Comparison of ENCODE assay signal across 1 cellular context in the genomic region with DNA sequence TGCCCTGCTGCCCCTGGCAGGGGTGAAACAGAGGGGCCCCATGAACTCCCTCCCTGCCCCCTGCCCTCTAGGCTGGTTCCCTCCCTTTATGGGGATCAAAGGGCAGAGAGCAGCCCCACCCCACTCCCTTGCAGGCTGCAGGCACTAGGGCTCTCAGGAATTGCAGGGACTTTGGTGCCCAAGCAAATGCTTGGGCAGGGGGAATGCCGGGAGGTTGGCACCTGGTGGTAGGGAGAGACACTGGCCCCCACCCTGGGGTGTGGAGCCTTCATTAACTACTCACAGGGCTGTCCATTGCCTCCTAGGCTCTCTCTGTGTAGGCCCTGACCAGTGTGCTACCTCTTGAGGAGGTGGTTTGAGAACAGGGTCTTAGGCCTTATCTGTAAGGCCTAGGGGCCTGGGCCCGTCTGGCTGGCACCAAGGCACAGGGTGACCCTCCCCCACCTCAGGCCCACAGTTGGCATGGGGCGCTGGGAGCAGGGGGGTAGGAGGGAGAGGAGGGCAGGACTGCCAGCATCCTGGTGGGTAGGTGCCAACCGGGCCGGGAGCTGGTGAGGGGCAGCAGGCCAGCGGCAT.
TF ChIP-seq lines count a peak whose summit lies in the region.

No MANE protein-coding gene starts in this region.

TF ChIP-seq in HepG2, 621 proteins besides CTCF, POLR2A, EP300 and RAD21 (continued from another document):
- TF ChIP-seq, protein P1, sequence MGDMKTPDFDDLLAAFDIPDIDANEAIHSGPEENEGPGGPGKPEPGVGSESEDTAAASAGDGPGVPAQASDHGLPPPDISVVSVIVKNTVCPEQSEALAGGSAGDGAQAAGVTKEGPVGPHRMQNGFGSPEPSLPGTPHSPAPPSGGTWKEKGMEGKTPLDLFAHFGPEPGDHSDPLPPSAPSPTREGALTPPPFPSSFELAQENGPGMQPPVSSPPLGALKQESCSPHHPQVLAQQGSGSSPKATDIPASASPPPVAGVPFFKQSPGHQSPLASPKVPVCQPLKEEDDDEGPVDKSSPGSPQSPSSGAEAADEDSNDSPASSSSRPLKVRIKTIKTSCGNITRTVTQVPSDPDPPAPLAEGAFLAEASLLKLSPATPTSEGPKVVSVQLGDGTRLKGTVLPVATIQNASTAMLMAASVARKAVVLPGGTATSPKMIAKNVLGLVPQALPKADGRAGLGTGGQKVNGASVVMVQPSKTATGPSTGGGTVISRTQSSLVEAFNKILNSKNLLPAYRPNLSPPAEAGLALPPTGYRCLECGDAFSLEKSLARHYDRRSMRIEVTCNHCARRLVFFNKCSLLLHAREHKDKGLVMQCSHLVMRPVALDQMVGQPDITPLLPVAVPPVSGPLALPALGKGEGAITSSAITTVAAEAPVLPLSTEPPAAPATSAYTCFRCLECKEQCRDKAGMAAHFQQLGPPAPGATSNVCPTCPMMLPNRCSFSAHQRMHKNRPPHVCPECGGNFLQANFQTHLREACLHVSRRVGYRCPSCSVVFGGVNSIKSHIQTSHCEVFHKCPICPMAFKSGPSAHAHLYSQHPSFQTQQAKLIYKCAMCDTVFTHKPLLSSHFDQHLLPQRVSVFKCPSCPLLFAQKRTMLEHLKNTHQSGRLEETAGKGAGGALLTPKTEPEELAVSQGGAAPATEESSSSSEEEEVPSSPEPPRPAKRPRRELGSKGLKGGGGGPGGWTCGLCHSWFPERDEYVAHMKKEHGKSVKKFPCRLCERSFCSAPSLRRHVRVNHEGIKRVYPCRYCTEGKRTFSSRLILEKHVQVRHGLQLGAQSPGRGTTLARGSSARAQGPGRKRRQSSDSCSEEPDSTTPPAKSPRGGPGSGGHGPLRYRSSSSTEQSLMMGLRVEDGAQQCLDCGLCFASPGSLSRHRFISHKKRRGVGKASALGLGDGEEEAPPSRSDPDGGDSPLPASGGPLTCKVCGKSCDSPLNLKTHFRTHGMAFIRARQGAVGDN (CRISPR knock-in tag; IDR thresholded peaks at IDR 0.05), result peak; percentile 64
- TF ChIP-seq, protein P2, sequence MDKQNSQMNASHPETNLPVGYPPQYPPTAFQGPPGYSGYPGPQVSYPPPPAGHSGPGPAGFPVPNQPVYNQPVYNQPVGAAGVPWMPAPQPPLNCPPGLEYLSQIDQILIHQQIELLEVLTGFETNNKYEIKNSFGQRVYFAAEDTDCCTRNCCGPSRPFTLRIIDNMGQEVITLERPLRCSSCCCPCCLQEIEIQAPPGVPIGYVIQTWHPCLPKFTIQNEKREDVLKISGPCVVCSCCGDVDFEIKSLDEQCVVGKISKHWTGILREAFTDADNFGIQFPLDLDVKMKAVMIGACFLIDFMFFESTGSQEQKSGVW (CRISPR knock-in tag; IDR thresholded peaks at IDR 0.05; ENCODE audit: borderline replicate concordance), result no peak
- no peak for TF ChIP-seq ZNF720 (CRISPR knock-in tag; IDR thresholded peaks at IDR 0.05)
- no peak for TF ChIP-seq ZNF747 (CRISPR knock-in tag; IDR thresholded peaks at IDR 0.05; ENCODE audit: borderline replicate concordance)
- TF ChIP-seq MAFK (conservative IDR thresholded peaks at IDR 0.05 in 1 of 2, IDR thresholded peaks at IDR 0.05 in 1 of 2; ENCODE audit: low read length in 2 of 2), result no peak
- 0 out of 2 replicates have a peak, but pooled peaks have one; percentile 18 for TF ChIP-seq HOXA3 (CRISPR knock-in tag; IDR thresholded peaks at IDR 0.05)
